ENCODE assay signal across 27 cellular contexts in the genomic region with DNA sequence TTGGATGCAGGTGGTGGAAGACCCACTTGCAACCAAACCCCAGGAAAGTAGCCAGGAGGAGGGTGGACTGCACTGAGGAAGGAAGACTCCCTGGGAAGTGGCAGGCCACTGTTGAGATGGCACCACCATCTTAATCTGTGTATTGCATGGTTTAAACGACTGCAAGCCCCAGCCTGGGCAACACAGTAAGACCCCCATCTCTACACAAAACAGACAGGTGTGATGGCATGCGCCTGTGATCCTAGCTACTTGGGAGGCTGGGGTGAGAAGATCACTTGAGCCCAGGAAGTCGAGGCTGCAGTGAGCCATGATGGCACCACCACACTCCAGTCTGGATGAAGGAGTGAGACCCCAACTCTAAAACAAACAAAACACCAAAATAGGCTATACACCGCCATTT. TPM values are rescaled to one million over a fixed set of nuclear protein-coding genes. Genes with fewer than 3 reads are reported as not detected.
"Had no signal": no experiment of that assay in that cellular context is flagged by ENCODE, and none has a peak within 500 bp of the region (broad histone marks: within the 10 kb centered on the region; RNA-seq: fewer than 3 reads in every experiment).

No MANE protein-coding gene starts in this region.

- H3K4me1 ChIP-seq: psoas muscle, suprapubic skin, uterus had no signal

- ATAC-seq: esophagus mucosa, gastrocnemius medialis, left ventricle myocardium superior, lower lobe of right lung, right cardiac atrium, upper lobe of right lung had no signal

- H3K4me3 ChIP-seq: gastrocnemius medialis, lower lobe of right lung, ovary, psoas muscle, skin epidermis, suprapubic skin, transverse colon, upper lobe of right lung, uterus had no signal

- H3K9me3 ChIP-seq: gastrocnemius medialis, lower lobe of right lung, ovary, psoas muscle, suprapubic skin, transverse colon, upper lobe of right lung, uterus had no signal

- DNase-seq: effector CD8-positive, alpha-beta T cell; endodermal cell; foreskin fibroblast; gastrocnemius medialis; head of caudate nucleus; left ventricle myocardium superior; lower lobe of right lung; nephron progenitor cell; occipital lobe; psoas muscle; right cardiac atrium; stimulated activated CD4-positive, alpha-beta T cell treated with anti-CD3 and anti-CD28 coated beads, Interleukin-15, amount 100 ng/mL, for 24 hours; stimulated activated CD4-positive, alpha-beta T cell treated with anti-CD3 and anti-CD28 coated beads, Interleukin-4, amount 100 ng/mL, for 1 hour; stimulated activated CD8-positive, alpha-beta memory T cell treated with anti-CD3 and anti-CD28 coated beads, Interleukin-4, amount 100 ng/mL, for 48 hours; stimulated activated naive CD4-positive, alpha-beta T cell; stimulated activated naive CD8-positive, alpha-beta T cell treated with anti-CD3 and anti-CD28 coated beads, Interleukin-15, amount 100 ng/mL, for 72 hours; transverse colon; upper lobe of right lung; uterus had no signal

- H3K36me3 ChIP-seq: ovary, uterus had no signal

- H3K27me3 Mint-ChIP-seq: dendritic cell treated with granulocyte-macrophage colony-stimulating factor and Interleukin-4, amounts not matched to agents 40 ng/mL and 50 ng/mL, for 4 days; naive thymus-derived CD8-positive, alpha-beta T cell; stimulated activated naive CD8-positive, alpha-beta T cell treated with anti-CD3 and anti-CD28 coated beads, Interleukin-15, amount 100 ng/mL, for 72 hours had no signal

- H3K27me3 ChIP-seq: gastrocnemius medialis, ovary, suprapubic skin, transverse colon, upper lobe of right lung, uterus had no signal

- H3K27ac Mint-ChIP-seq: endodermal cell, nephron progenitor cell had no signal

- H3K4me1 Mint-ChIP-seq: endodermal cell had no signal

- H3K4me3 Mint-ChIP-seq: endodermal cell, nephron progenitor cell had no signal

- H3K27ac ChIP-seq: epithelial cell of prostate, gastrocnemius medialis, lower lobe of right lung, ovary, psoas muscle, suprapubic skin, transverse colon, upper lobe of right lung, uterus had no signal

RNA-seq across cellular contexts. Expression of a gene that starts 57.2 kb away (rescaled TPM):
- total RNA-seq: glomerular endothelial cell; naive thymus-derived CD8-positive, alpha-beta T cell; occipital lobe had no signal
- polyA plus RNA-seq: naive thymus-derived CD8-positive, alpha-beta T cell had no signal
